9 cellular contexts compared by ENCODE assay signal in genomic region chr9:107243757-107244156, GRCh38. TPM values are rescaled to one million over a fixed set of nuclear protein-coding genes. Genes with fewer than 3 reads are reported as not detected.
A peak's percentile ranks its signal among the peaks of the same experiment; 100 is the strongest.
DNase-seq lines count a peak whose midpoint lies in the region; ATAC-seq and TF ChIP-seq lines count a peak whose summit lies in the region.
"Had no signal": no experiment of that assay in that cellular context is flagged by ENCODE, and none has a peak within 500 bp of the region (broad histone marks: within the 10 kb centered on the region; RNA-seq: fewer than 3 reads in every experiment).

No MANE protein-coding gene starts in this region.

- peaks cover 37% of the 10 kb centered on the region for H3K4me1 ChIP-seq in RWPE2 (ENCODE audit: insufficient read depth, poor library complexity, severe bottlenecking)

- H3K4me3 ChIP-seq in RWPE2 (ENCODE audit: severe bottlenecking) (no peak overlapping the region), epithelial cell of proximal tubule (ENCODE audit: low read depth, low read length) (no peak overlapping the region)
- H3K4me3 ChIP-seq: SJSA1 had no signal

- DNase-seq in RWPE2 (ENCODE audit: low spot score) (peak; percentile 71), epithelial cell of proximal tubule (ENCODE audit: low read depth) (peak; percentile 67), GM19240 (ENCODE audit: insufficient read length, low spot score) (no peak)
- peak; percentile 24 to 39 for DNase-seq in stimulated activated CD8-positive, alpha-beta memory T cell treated with anti-CD3 and anti-CD28 coated beads, Interleukin-7, amount 100 ng/mL, for 4 hours (ENCODE audit: low read depth in 2 of 2)
- no peak for DNase-seq in effector CD8-positive, alpha-beta T cell (lab: John Stamatoyannopoulos, UW)

- H3K9me3 ChIP-seq in RWPE2 (ENCODE audit: severe bottlenecking), result no peaks in the 10 kb centered on the region
- H3K9me3 ChIP-seq: SJSA1 had no signal

- ATAC-seq in GM18870 (IDR thresholded peaks at IDR 0.05; ENCODE audit: unreplicated experiment), result peak; percentile 89
- peak; percentile 75 for ATAC-seq in HG03060 (IDR thresholded peaks at IDR 0.05; ENCODE audit: low read depth, unreplicated experiment)
- ATAC-seq in RWPE2 (ENCODE audit: low read depth), result peak; percentile 88
- ATAC-seq in HG02970 (IDR thresholded peaks at IDR 0.05; ENCODE audit: low FRiP score, unreplicated experiment), result no peak

- H3K27me3 ChIP-seq in RWPE2 (ENCODE audit: insufficient read depth, poor library complexity, severe bottlenecking), result no peaks in the 10 kb centered on the region
- H3K27me3 ChIP-seq: SJSA1 had no signal

- no peaks in the 10 kb centered on the region for H3K36me3 ChIP-seq in RWPE2 (ENCODE audit: low read depth)
- H3K36me3 ChIP-seq: SJSA1 had no signal

- TF ChIP-seq CTCF in RWPE2 (IDR thresholded peaks at IDR 0.05; ENCODE audit: poor library complexity, severe bottlenecking) (no peak), epithelial cell of proximal tubule (conservative IDR thresholded peaks at IDR 0.05; ENCODE audit: low read depth, low read length) (no peak)

- peak overlapping the region; percentile 75 for H3K27ac ChIP-seq in RWPE2 (ENCODE audit: poor library complexity, severe bottlenecking)
- H3K27ac ChIP-seq: SJSA1 had no signal

RNA-seq across cellular contexts. Expression of gene RAD23B, which starts 39.3 kb away (rescaled TPM):
- 62.8 and 82.8 TPM in 2 replicates for total RNA-seq in epithelial cell of proximal tubule

Comparison
In these comparisons a context has a peak if more than half of its experiments do, and no peak if none do; other contexts are left out.
1. DNase-seq: peak in RWPE2 (single experiment), epithelial cell of proximal tubule (single experiment) and stimulated activated CD8-positive, alpha-beta memory T cell treated with anti-CD3 and anti-CD28 coated beads, Interleukin-7, amount 100 ng/mL, for 4 hours (2 of 2); none in effector CD8-positive, alpha-beta T cell (single experiment) and GM19240 (single experiment).